Comparison of ENCODE assay signal across 16 cellular contexts in genomic region chr2:109160714-109161440, GRCh38. TPM values are rescaled to one million over a fixed set of nuclear protein-coding genes. Genes with fewer than 3 reads are reported as not detected.
DNase-seq lines count a peak whose midpoint lies in the region; ATAC-seq and TF ChIP-seq lines count a peak whose summit lies in the region.
"Had no signal": no experiment of that assay in that cellular context is flagged by ENCODE, and none has a peak within 500 bp of the region (broad histone marks: within the 10 kb centered on the region; RNA-seq: fewer than 3 reads in every experiment).

No MANE protein-coding gene starts in this region.

- peaks cover 4% of the 10 kb centered on the region for H3K36me3 Mint-ChIP-seq in MCF 10A (ENCODE audit: insufficient read depth, unreplicated experiment)

- H3K4me3 Mint-ChIP-seq in MCF 10A (ENCODE audit: unreplicated experiment) = no peak overlapping the region
- H3K4me3 Mint-ChIP-seq: H9 had no signal

- no peaks in the 10 kb centered on the region for H3K27me3 ChIP-seq in breast epithelium
- H3K27me3 ChIP-seq in foreskin keratinocyte = peaks cover 52% of the 10 kb centered on the region

- ATAC-seq in foreskin keratinocyte (peak; percentile 57), left colon (no peak)

- intact Hi-C loops in MCF 10A (cut with micrococcal nuclease) (no loop called here), breast epithelium (cut with DNase I; ENCODE audit: low total_unique reads) (no loop called here), left colon (cut with DNase I, micrococcal nuclease) (no loop called here)

- peaks cover 24% of the 10 kb centered on the region for H3K4me1 Mint-ChIP-seq in MCF 10A (ENCODE audit: insufficient read depth, unreplicated experiment)

- H3K36me3 ChIP-seq in breast epithelium = no peaks in the 10 kb centered on the region

- POLR2A ChIA-PET in MCF 10A (lab: Yijun Ruan, JAX) = no interaction called here

- BruUV-seq in MCF 10A (replicated peaks; lab: Mats Ljungman, UMichigan) = no TSS peak

- H3K4me1 ChIP-seq in breast epithelium = peaks cover 0 to 6% of the 10 kb centered on the region in 2 donors
- H3K4me1 ChIP-seq in foreskin keratinocyte = no peaks in the 10 kb centered on the region

- no peaks in the 10 kb centered on the region for H3K9me3 ChIP-seq in breast epithelium

- no peaks in the 10 kb centered on the region for H3K27me3 Mint-ChIP-seq in MCF 10A (ENCODE audit: insufficient read depth, unreplicated experiment)

- no peak for DNase-seq in MCF 10A (ENCODE audit: unreplicated experiment)
- no peak for DNase-seq in breast epithelium (ENCODE audit: low spot score in 2 of 2)
- DNase-seq in NCI-H82 (lab: John Stamatoyannopoulos, UW) = peak; percentile 90
- DNase-seq in foreskin keratinocyte = peak in 1 of 2 donors; percentile 10
- DNase-seq in left colon = no peak
- no peak for DNase-seq in NCI-H2029 treated with DMSO at 0.1 percent for 48 hours (lab: John Stamatoyannopoulos, UW)
- DNase-seq in DMS 273 (lab: John Stamatoyannopoulos, UW; ENCODE audit: unreplicated experiment) = no peak
- DNase-seq: DMS153, GDM1, H9, NCI-H1092 treated with DMSO at 0.1 percent for 48 hours, NCI-H146, NCI-H2081 treated with DMSO at 0.1 percent for 48 hours, NCI-H446 treated with DMSO at 0.1 percent for 48 hours, PC-9 had no signal

- CTCF ChIA-PET in MCF 10A (lab: Yijun Ruan, JAX) = interaction anchor here (1.0 kb wide), 1 partner anchor 46 kb away, joined by 3 read pairs; no protein-coding TSS in a partner anchor

- no peaks in the 10 kb centered on the region for H3K9me3 Mint-ChIP-seq in MCF 10A (ENCODE audit: unreplicated experiment)
- H3K9me3 Mint-ChIP-seq: H9 had no signal

- no peak overlapping the region for H3K4me3 ChIP-seq in breast epithelium
- H3K4me3 ChIP-seq: PC-9 had no signal

- TF ChIP-seq CTCF in MCF 10A (IDR thresholded peaks at IDR 0.05; ENCODE audit: unreplicated experiment) (no peak), breast epithelium (IDR thresholded peaks at IDR 0.05) (no peak), foreskin keratinocyte (conservative IDR thresholded peaks at IDR 0.05) (no peak)

- H3K27ac ChIP-seq in breast epithelium = no peak overlapping the region
- H3K27ac ChIP-seq in foreskin keratinocyte = no peak overlapping the region
- H3K27ac ChIP-seq: C4-2B, PC-9 had no signal

- H3K27ac Mint-ChIP-seq in MCF 10A (ENCODE audit: low read depth, unreplicated experiment) = peak overlapping the region; percentile 33

- no peak for TF ChIP-seq POLR2A in breast epithelium (IDR thresholded peaks at IDR 0.05)

RNA-seq across cellular contexts. Expression of gene SH3RF3, which starts 31.9 kb away (rescaled TPM):
- total RNA-seq in MCF 10A (2022) (21.0 and 21.7 TPM in 2 replicates), breast epithelium (1 to 10 TPM; 3.2 to 5.6 (median 4.6) TPM), foreskin keratinocyte (0.07 and 0.14 TPM in 2 replicates), left colon (1 to 10 TPM; 1.3 to 2.7 TPM)
- 0.01 and 0.07 TPM in 2 replicates for polyA plus RNA-seq in foreskin keratinocyte
